In the genomic region with DNA sequence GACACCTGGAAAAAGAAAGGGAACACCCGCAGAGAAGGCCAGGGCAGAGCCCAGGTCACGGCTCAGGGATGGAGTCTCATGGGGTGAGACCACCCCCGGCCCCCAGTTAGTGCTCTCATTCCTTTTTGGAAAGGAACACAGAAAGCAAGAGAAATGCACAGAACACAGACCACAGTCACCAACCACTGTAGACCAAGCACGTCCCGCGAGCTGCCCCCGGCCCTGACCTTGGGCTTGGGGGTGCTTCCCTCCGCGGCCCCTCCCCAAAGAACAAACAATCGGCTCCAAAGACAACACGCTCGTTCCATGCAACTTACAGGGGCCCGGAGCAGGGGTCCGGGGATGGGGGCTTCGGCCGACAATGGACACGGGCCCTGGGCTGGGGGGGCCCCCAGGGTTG, we compare ENCODE assay signal across 20 cellular contexts. TPM values are rescaled to one million over a fixed set of nuclear protein-coding genes. Genes with fewer than 3 reads are reported as not detected.
DNase-seq lines count a peak whose midpoint lies in the region; ATAC-seq, FAIRE-seq and TF ChIP-seq lines count a peak whose summit lies in the region.
"Had no signal": no experiment of that assay in that cellular context is flagged by ENCODE, and none has a peak within 500 bp of the region (broad histone marks: within the 10 kb centered on the region; RNA-seq: fewer than 3 reads in every experiment).

No MANE protein-coding gene starts in this region.

- H3K36me3 ChIP-seq in astrocyte (ENCODE audit: insufficient read depth, low read length), result peaks cover 7% of the 10 kb centered on the region

- H3K9me3 Mint-ChIP-seq in stimulated activated naive CD8-positive, alpha-beta T cell treated with anti-CD3 and anti-CD28 coated beads, Interleukin-15, amount 100 ng/mL, for 72 hours, result no peaks in the 10 kb centered on the region
- H3K9me3 Mint-ChIP-seq in astrocyte (ENCODE audit: unreplicated experiment), result no peaks in the 10 kb centered on the region
- H3K9me3 Mint-ChIP-seq in neural crest cell, result no peaks in the 10 kb centered on the region

- no peak overlapping the region for H3K4me3 ChIP-seq in astrocyte (ENCODE audit: insufficient read depth, low read depth, low read length)
- H3K4me3 ChIP-seq: Peyer's patch, SJSA1 had no signal

- ATAC-seq in stimulated activated naive CD8-positive, alpha-beta T cell treated with anti-CD3 and anti-CD28 coated beads, Interleukin-15, amount 100 ng/mL, for 72 hours, result no peak
- no peak for ATAC-seq in stimulated activated naive CD8-positive, alpha-beta T cell treated with anti-CD3 and anti-CD28 coated beads, Interleukin-15, Interleukin-2, amounts not matched to agents 100 U/mL and 50 U/mL, for 24 hours

- TF ChIP-seq CTCF in astrocyte (IDR thresholded peaks at IDR 0.05; ENCODE audit: insufficient read depth, low read depth, low read length) (no peak), neural crest cell (conservative IDR thresholded peaks at IDR 0.05) (no peak), GM20000 (IDR thresholded peaks at IDR 0.05; ENCODE audit: extremely low read depth, missing control alignments) (no peak)

- no peaks in the 10 kb centered on the region for H3K27me3 Mint-ChIP-seq in stimulated activated naive CD8-positive, alpha-beta T cell treated with anti-CD3 and anti-CD28 coated beads, Interleukin-15, amount 100 ng/mL, for 72 hours
- H3K27me3 Mint-ChIP-seq in astrocyte (ENCODE audit: low read depth, unreplicated experiment), result no peaks in the 10 kb centered on the region
- no peaks in the 10 kb centered on the region for H3K27me3 Mint-ChIP-seq in neural crest cell (ENCODE audit: low read depth)

- no peak overlapping the region for H2AFZ ChIP-seq in astrocyte (ENCODE audit: low read depth, low read length)

- no peaks in the 10 kb centered on the region for H3K9me3 ChIP-seq in astrocyte (ENCODE audit: insufficient read depth, low read depth, low read length)
- H3K9me3 ChIP-seq: Peyer's patch, SJSA1 had no signal

- no peak overlapping the region for H3K4me3 Mint-ChIP-seq in stimulated activated naive CD8-positive, alpha-beta T cell treated with anti-CD3 and anti-CD28 coated beads, Interleukin-15, amount 100 ng/mL, for 72 hours
- H3K4me3 Mint-ChIP-seq in astrocyte (ENCODE audit: unreplicated experiment) (no peak overlapping the region), neural crest cell (no peak overlapping the region)

- no peak for FAIRE-seq in astrocyte (lab: Jason Lieb, UNC)
- FAIRE-seq: A204.1, GM19239 had no signal

- no peaks in the 10 kb centered on the region for H4K20me1 ChIP-seq in astrocyte (ENCODE audit: insufficient read depth, low read length)

- peaks cover 18% of the 10 kb centered on the region for H3K36me3 Mint-ChIP-seq in astrocyte (ENCODE audit: low read depth, unreplicated experiment)
- peaks cover 7% of the 10 kb centered on the region for H3K36me3 Mint-ChIP-seq in neural crest cell (ENCODE audit: low read depth)

- DNase-seq in stimulated activated naive CD8-positive, alpha-beta T cell treated with anti-CD3 and anti-CD28 coated beads, Interleukin-15, amount 100 ng/mL, for 72 hours, result no peak
- DNase-seq in stimulated activated naive CD8-positive, alpha-beta T cell treated with anti-CD3 and anti-CD28 coated beads, Interleukin-15, Interleukin-2, amounts not matched to agents 100 U/mL and 50 U/mL, for 24 hours, result no peak
- DNase-seq in astrocyte (ENCODE audit: low read depth) (no peak), neural crest cell (ENCODE audit: low read depth, low spot score) (no peak), NCI-H510A (lab: John Stamatoyannopoulos, UW) (no peak), UCSD-AML1 (lab: John Stamatoyannopoulos, UW; ENCODE audit: unreplicated experiment) (no peak), GM20000 (ENCODE audit: low spot score) (no peak)
- DNase-seq: DMS79; KBM-7; NCI-H1092 treated with DMSO at 0.1 percent for 48 hours; NCI-H1436 treated with DMSO at 0.1 percent for 48 hours; NCI-H1930; NCI-H774; NK-92 treated with Interleukin-12 subunit alpha and Interleukin-12 subunit beta, amount 100 ng/mL, for 24 hours; Peyer's patch had no signal

- H3K4me1 Mint-ChIP-seq in stimulated activated naive CD8-positive, alpha-beta T cell treated with anti-CD3 and anti-CD28 coated beads, Interleukin-15, amount 100 ng/mL, for 72 hours, result peaks cover 20% of the 10 kb centered on the region
- peaks cover 17% of the 10 kb centered on the region for H3K4me1 Mint-ChIP-seq in astrocyte (ENCODE audit: low read depth, unreplicated experiment)
- H3K4me1 Mint-ChIP-seq in neural crest cell, result peaks cover 17% of the 10 kb centered on the region

- H3K4me1 ChIP-seq in astrocyte (ENCODE audit: insufficient read depth, low read length), result no peaks in the 10 kb centered on the region
- H3K4me1 ChIP-seq: Peyer's patch, SJSA1 had no signal

- no peaks in the 10 kb centered on the region for H3K27me3 ChIP-seq in astrocyte (ENCODE audit: insufficient read depth, low read length)
- H3K27me3 ChIP-seq: Peyer's patch, SJSA1 had no signal

- H3K79me2 ChIP-seq in astrocyte (ENCODE audit: insufficient read depth, low read length), result no peaks in the 10 kb centered on the region

- H3K9ac ChIP-seq in astrocyte (ENCODE audit: low read length), result no peak overlapping the region

- H3K27ac ChIP-seq in astrocyte (ENCODE audit: low read depth, low read length), result no peak overlapping the region
- H3K27ac ChIP-seq: Peyer's patch, SJSA1 had no signal

- H3K27ac Mint-ChIP-seq in stimulated activated naive CD8-positive, alpha-beta T cell treated with anti-CD3 and anti-CD28 coated beads, Interleukin-15, amount 100 ng/mL, for 72 hours, result peak overlapping the region; percentile 8 to 83
- H3K27ac Mint-ChIP-seq in astrocyte (ENCODE audit: unreplicated experiment) (peak overlapping the region; percentile 18), neural crest cell (ENCODE audit: unreplicated experiment) (peak overlapping the region; percentile 71)

- H3K4me2 ChIP-seq in astrocyte (ENCODE audit: low read length), result no peak overlapping the region

RNA-seq across cellular contexts. Expression of a gene that starts 12.8 kb away (rescaled TPM):
- total RNA-seq in astrocyte, result not detected in 2 replicates
- total RNA-seq in neural crest cell, result 21.7 and 22.0 TPM in 2 replicates
- total RNA-seq: H4, NCI-H460, SJSA1 had no signal

RNA-seq across cellular contexts. Expression of a gene that starts 17.5 kb away (rescaled TPM):
- total RNA-seq in astrocyte (not detected in 2 replicates), neural crest cell (0.14 TPM in 1 of 2 replicates, not detected in the other)
- total RNA-seq: H4, NCI-H460, Peyer's patch, SJSA1 had no signal

RNA-seq across cellular contexts. Expression of a gene that starts 59.5 kb away (rescaled TPM):
- 58.5 and 70.0 TPM in 2 replicates for total RNA-seq in astrocyte
- 121 and 129 TPM in 2 replicates for total RNA-seq in neural crest cell

Comparison
In these comparisons a context has a peak if more than half of its experiments do, and no peak if none do; other contexts are left out.
1. H3K27ac Mint-ChIP-seq: peak in every context shown above with its lines; median percentile 71 in neural crest cell; 46 in stimulated activated naive CD8-positive, alpha-beta T cell treated with anti-CD3 and anti-CD28 coated beads, Interleukin-15, amount 100 ng/mL, for 72 hours; 18 in astrocyte.
2. RNA of a gene that starts 12.8 kb away (total RNA-seq): 21.7 to 22.0 TPM in neural crest cell; not detected in astrocyte; every median in the first group is over 10 times any median in the second.